Comparison of ENCODE assay signal across 8 cellular contexts in genomic region chr6:43714311-43715055, GRCh38. TPM values are rescaled to one million over a fixed set of nuclear protein-coding genes. Genes with fewer than 3 reads are reported as not detected.
DNase-seq lines count a peak whose midpoint lies in the region; ATAC-seq, FAIRE-seq and TF ChIP-seq lines count a peak whose summit lies in the region.

No MANE protein-coding gene starts in this region.

- H3K9me3 ChIP-seq in HepG2 (ENCODE audit: low read length) (no peaks in the 10 kb centered on the region), right lobe of liver (no peaks in the 10 kb centered on the region), vagina (no peaks in the 10 kb centered on the region)

- peak; percentile 54 for DNase-seq in HepG2 (ENCODE audit: low spot score)
- DNase-seq in right lobe of liver: no peak
- peak; percentile 51 for DNase-seq in choroid plexus epithelial cell (ENCODE audit: low read depth)
- peak in 1 of 2 donors; percentile 95 for DNase-seq in vagina (ENCODE audit: extremely low spot score in 2 of 2)
- no peak for DNase-seq in ureter (ENCODE audit: low spot score)
- DNase-seq in NCI-H2081 (lab: John Stamatoyannopoulos, UW): no peak
- no peak for DNase-seq in globus pallidus (ENCODE audit: low spot score)

- intact Hi-C loops in HepG2 (cut with micrococcal nuclease; ENCODE audit: unreplicated experiment): no loop called here
- intact Hi-C loops in right lobe of liver (cut with DNase I): loop anchor here in 1 of 2 donors (10.0 kb wide), 1 partner anchor 50 kb away; no protein-coding TSS in a partner anchor
- intact Hi-C loops in vagina (cut with DNase I): loop anchor here (10.0 kb wide), 1 partner anchor 50 kb away; no protein-coding TSS in a partner anchor

- H3K27ac ChIP-seq in HepG2 (ENCODE audit: extremely low read length, insufficient read depth, low read length) (no peak overlapping the region), right lobe of liver (no peak overlapping the region), vagina (peak overlapping the region; percentile 72)

- TF ChIP-seq RAD21 in HepG2 (CRISPR knock-in tag; IDR thresholded peaks at IDR 0.05): no peak

- POLR2A ChIA-PET in HepG2 (lab: Yijun Ruan, JAX): interaction anchor here (1.0 to 1.9 kb wide), 4 partner anchors 10 to 85 kb away, joined by 3 to 8 read pairs (median 5); partner anchors contain the start of genes GTPBP2 and VEGFA

- no peaks in the 10 kb centered on the region for H3K79me2 ChIP-seq in HepG2 (ENCODE audit: insufficient read depth, low read length)

- ATAC-seq in HepG2 (peak; percentile 71), right lobe of liver (no peak), HG03280 (IDR thresholded peaks at IDR 0.05; ENCODE audit: unreplicated experiment) (peak; percentile 20)

- in situ Hi-C loops in HepG2 (cut with HindIII; ENCODE audit: extremely low pct_ligation_motif_present, low pct_unique_long_range_greater_than_20kb): no loop called here

- WGBS in HepG2 (ENCODE audit: low lambda C conversion rate): 3% methylated on average over 9 of the region's 9 CpGs
- WGBS in right lobe of liver (ENCODE audit: insufficient coverage, low coverage, low lambda C conversion rate, missing lambda C conversion rate): 33% methylated on average over 3 of the region's 9 CpGs

- no peaks in the 10 kb centered on the region for H4K20me1 ChIP-seq in HepG2 (ENCODE audit: insufficient read depth, low read length)

- TF ChIP-seq EP300 in HepG2 (IDR thresholded peaks at IDR 0.05; ENCODE audit: low read depth in 2 of 2, low read length in 2 of 2): peak in 1 of 2 experiments; percentile 59; a peak in 1 of 4 replicates
- no peak for TF ChIP-seq EP300 in HepG2 (CRISPR knock-in tag; IDR thresholded peaks at IDR 0.05; ENCODE audit: borderline replicate concordance)

- peak; percentile 83 for FAIRE-seq in HepG2 (lab: Jason Lieb, UNC)

- TF ChIP-seq POLR2A in HepG2 (IDR thresholded peaks at IDR 0.05; ENCODE audit: insufficient read depth in 1 of 2, low read depth in 2 of 2, low read length in 2 of 2) (no peak), right lobe of liver (IDR thresholded peaks at IDR 0.05) (no peak), vagina (IDR thresholded peaks at IDR 0.05) (no peak)

- H3K4me2 ChIP-seq in HepG2 (ENCODE audit: low read depth, low read length): peak overlapping the region; percentile 54; the same call in 1 of the 2 replicates

- no peak overlapping the region for H2AFZ ChIP-seq in HepG2 (ENCODE audit: low read length)

- H3K4me3 ChIP-seq in HepG2 (replicated peaks in 1 of 3; ENCODE audit: insufficient read depth in 1 of 3, low read depth in 2 of 3, low read length in 3 of 3) (peak overlapping the region in 1 of 3 experiments; percentile 3; a peak in 1 of 6 replicates), right lobe of liver (no peak overlapping the region), choroid plexus epithelial cell (ENCODE audit: low read depth, low read length) (no peak overlapping the region), vagina (no peak overlapping the region)

- no peak overlapping the region for H3K9ac ChIP-seq in HepG2 (ENCODE audit: insufficient read depth, low read depth, low read length)

- CTCF ChIA-PET in HepG2 (lab: Yijun Ruan, JAX; ENCODE audit: low intra/inter-chr PET ratio, low total read pairs): no interaction called here

- no TSS peak for BruUV-seq in HepG2 (replicated peaks; lab: Mats Ljungman, UMichigan)

- H3K36me3 ChIP-seq in HepG2 (replicated peaks in 1 of 2; ENCODE audit: control insufficient read depth in 1 of 2, insufficient read depth in 2 of 2, low read length in 2 of 2) (no peaks in the 10 kb centered on the region), right lobe of liver (no peaks in the 10 kb centered on the region), vagina (no peaks in the 10 kb centered on the region)

- H3K4me1 ChIP-seq in HepG2 (ENCODE audit: insufficient read depth, low read length): peaks cover 60% of the 10 kb centered on the region
- H3K4me1 ChIP-seq in right lobe of liver: no peaks in the 10 kb centered on the region
- H3K4me1 ChIP-seq in vagina: peaks cover 63% of the 10 kb centered on the region

- TF ChIP-seq CTCF in HepG2 (CRISPR knock-in tag; IDR thresholded peaks at IDR 0.05): 0 out of 2 replicates have a peak, but pooled peaks have one; percentile 20
- no peak for TF ChIP-seq CTCF in right lobe of liver (IDR thresholded peaks at IDR 0.05)
- no peak for TF ChIP-seq CTCF in choroid plexus epithelial cell (conservative IDR thresholded peaks at IDR 0.05; ENCODE audit: low read depth, low read length)
- no peak for TF ChIP-seq CTCF in vagina (IDR thresholded peaks at IDR 0.05)

- H3K27me3 ChIP-seq in HepG2 (ENCODE audit: control insufficient read depth in 1 of 2, insufficient read depth in 2 of 2, low read length in 2 of 2) (peaks cover 4 to 22% of the 10 kb centered on the region in 2 experiments; a peak in 3 of 5 replicates), right lobe of liver (no peaks in the 10 kb centered on the region), vagina (no peaks in the 10 kb centered on the region)

TF ChIP-seq in HepG2, 621 proteins besides CTCF, POLR2A, EP300 and RAD21 (continues in another document):
- TF ChIP-seq NR2F6 (IDR thresholded peaks at IDR 0.05) (peak; percentile 90), NR2F6 (CRISPR knock-in tag; IDR thresholded peaks at IDR 0.05) (peak; percentile 82), ONECUT2 (CRISPR knock-in tag; IDR thresholded peaks at IDR 0.05) (0 out of 2 replicates have a peak, but pooled peaks have one; percentile 12), JUND (CRISPR knock-in tag; IDR thresholded peaks at IDR 0.05) (peak; percentile 64), NR2C2 (CRISPR knock-in tag; IDR thresholded peaks at IDR 0.05; ENCODE audit: borderline replicate concordance) (peak; percentile 78), FOXP1 (IDR thresholded peaks at IDR 0.05) (no peak), FOXP1 (CRISPR knock-in tag; IDR thresholded peaks at IDR 0.05) (peak; percentile 32; the same call in 1 of the 2 replicates), ARID2 (CRISPR knock-in tag; IDR thresholded peaks at IDR 0.05; ENCODE audit: borderline replicate concordance) (0 out of 2 replicates have a peak, but pooled peaks have one; percentile 42), TEAD3 (CRISPR knock-in tag; optimal IDR thresholded peaks at IDR 0.05; ENCODE audit: borderline replicate concordance) (peak; percentile 49), HMG20A (CRISPR knock-in tag; IDR thresholded peaks at IDR 0.05; ENCODE audit: borderline replicate concordance) (peak; percentile 69; the same call in 1 of the 2 replicates)

RNA-seq across cellular contexts. Expression of gene MRPS18A, which starts 26.9 kb away (rescaled TPM):
- total RNA-seq in HepG2 (2016; rRNA removed; fragmentation: Illumina TruSeq; extraction: Trizol) (89.1 and 100 TPM in 2 replicates), right lobe of liver (10 to 100 TPM; 23.5 to 45.4 (median 25.6) TPM), vagina (31.9 TPM), ureter (41.8 TPM)
- total RNA-seq in HepG2 (2016; cell fraction: cytosol; rRNA removed; fragmentation: Illumina TruSeq; extraction: Trizol; ENCODE audit: low read depth): 51.0 and 53.1 TPM in 2 replicates
- total RNA-seq in HepG2 (2016; cell fraction: insoluble cytoplasmic fraction; rRNA removed; fragmentation: Illumina TruSeq; extraction: Trizol): 92.0 and 115 TPM in 2 replicates
- total RNA-seq in HepG2 (2016; cell fraction: membrane; rRNA removed; fragmentation: Illumina TruSeq; extraction: Trizol): 52.2 and 52.5 TPM in 2 replicates
- 44.5 and 50.5 TPM in 2 replicates for total RNA-seq in HepG2 (2016; cell fraction: nucleus; rRNA removed; fragmentation: Illumina TruSeq; extraction: Trizol)
- polyA plus RNA-seq in HepG2 (2011; rRNA removed): 87.8 and 102 TPM in 2 replicates
- polyA plus RNA-seq in HepG2 (2011; cell fraction: cytosol; rRNA removed): 108 and 150 TPM in 2 replicates
- polyA plus RNA-seq in HepG2 (2011; cell fraction: nucleus; rRNA removed): 43.7 and 43.9 TPM in 2 replicates
- 56.6 and 66.1 TPM in 2 replicates for polyA plus RNA-seq in HepG2 (2012)
- 59.0 and 63.6 TPM in 2 replicates for polyA plus RNA-seq in HepG2 (2016; cell fraction: cytosol; fragmentation: Illumina TruSeq; extraction: Trizol; ENCODE audit: low read depth)
- 121 and 138 TPM in 2 replicates for polyA plus RNA-seq in HepG2 (2016; cell fraction: insoluble cytoplasmic fraction; fragmentation: Illumina TruSeq; extraction: Trizol; ENCODE audit: low read depth)
- 49.5 and 50.7 TPM in 2 replicates for polyA plus RNA-seq in HepG2 (2016; cell fraction: membrane; fragmentation: Illumina TruSeq; extraction: Trizol; ENCODE audit: low read depth)
- 49.3 and 56.1 TPM in 2 replicates for polyA plus RNA-seq in HepG2 (2016; cell fraction: nucleus; fragmentation: Illumina TruSeq; extraction: Trizol; ENCODE audit: insufficient read depth, low read depth)
- 146 and 147 TPM in 2 replicates for polyA minus RNA-seq in HepG2 (2011; rRNA and poly(A)+ RNA removed; ENCODE audit: low replicate concordance)
- 32.4 and 35.6 TPM in 2 replicates for polyA minus RNA-seq in HepG2 (2011; cell fraction: cytosol; rRNA and poly(A)+ RNA removed)
- 65.1 and 66.4 TPM in 2 replicates for polyA minus RNA-seq in HepG2 (2011; cell fraction: nucleus; rRNA and poly(A)+ RNA removed)

RNA-seq across cellular contexts. Expression of gene VEGFA, which starts 55.5 kb away (rescaled TPM):
- total RNA-seq in HepG2 (2016; rRNA removed; fragmentation: Illumina TruSeq; extraction: Trizol) (34.1 and 68.1 TPM in 2 replicates), right lobe of liver (100 to 1,000 TPM in 5 of 6 experiments, 10 to 100 TPM in 1; 91.3 to 571 (median 132) TPM), vagina (194 TPM), ureter (261 TPM)
- total RNA-seq in HepG2 (2016; cell fraction: cytosol; rRNA removed; fragmentation: Illumina TruSeq; extraction: Trizol; ENCODE audit: low read depth): 13.4 and 14.2 TPM in 2 replicates
- 26.8 and 72.7 TPM in 2 replicates for total RNA-seq in HepG2 (2016; cell fraction: insoluble cytoplasmic fraction; rRNA removed; fragmentation: Illumina TruSeq; extraction: Trizol)
- 33.1 and 34.4 TPM in 2 replicates for total RNA-seq in HepG2 (2016; cell fraction: membrane; rRNA removed; fragmentation: Illumina TruSeq; extraction: Trizol)
- 81.5 and 95.8 TPM in 2 replicates for total RNA-seq in HepG2 (2016; cell fraction: nucleus; rRNA removed; fragmentation: Illumina TruSeq; extraction: Trizol)
- 629 and 1,104 TPM in 2 replicates for polyA plus RNA-seq in HepG2 (2011; rRNA removed)
- polyA plus RNA-seq in HepG2 (2011; cell fraction: cytosol; rRNA removed): 292 and 298 TPM in 2 replicates
- 3,652 and 4,474 TPM in 2 replicates for polyA plus RNA-seq in HepG2 (2011; cell fraction: nucleus; rRNA removed)
- polyA plus RNA-seq in HepG2 (2012): 463 and 546 TPM in 2 replicates
- 9.2 and 10.7 TPM in 2 replicates for polyA plus RNA-seq in HepG2 (2016; cell fraction: cytosol; fragmentation: Illumina TruSeq; extraction: Trizol; ENCODE audit: low read depth)
- 34.1 and 41.6 TPM in 2 replicates for polyA plus RNA-seq in HepG2 (2016; cell fraction: insoluble cytoplasmic fraction; fragmentation: Illumina TruSeq; extraction: Trizol; ENCODE audit: low read depth)
- polyA plus RNA-seq in HepG2 (2016; cell fraction: membrane; fragmentation: Illumina TruSeq; extraction: Trizol; ENCODE audit: low read depth): 24.8 and 25.3 TPM in 2 replicates
- polyA plus RNA-seq in HepG2 (2016; cell fraction: nucleus; fragmentation: Illumina TruSeq; extraction: Trizol; ENCODE audit: insufficient read depth, low read depth): 253 and 267 TPM in 2 replicates
- polyA minus RNA-seq in HepG2 (2011; rRNA and poly(A)+ RNA removed; ENCODE audit: low replicate concordance): 238 and 645 TPM in 2 replicates
- polyA minus RNA-seq in HepG2 (2011; cell fraction: cytosol; rRNA and poly(A)+ RNA removed): 122 and 136 TPM in 2 replicates
- polyA minus RNA-seq in HepG2 (2011; cell fraction: nucleus; rRNA and poly(A)+ RNA removed): 312 and 405 TPM in 2 replicates

Comparison
In these comparisons a context has a peak if more than half of its experiments do, and no peak if none do; other contexts are left out.
1. ATAC-seq: peak in HepG2 (single experiment) and HG03280 (single experiment); none in right lobe of liver (0 of 4).
2. DNase-seq: peak in HepG2 (single experiment) and choroid plexus epithelial cell (single experiment); none in right lobe of liver (0 of 3), ureter (single experiment), NCI-H2081 (0 of 2) and globus pallidus (single experiment).